8 cellular contexts compared by ENCODE assay signal in the genomic region with DNA sequence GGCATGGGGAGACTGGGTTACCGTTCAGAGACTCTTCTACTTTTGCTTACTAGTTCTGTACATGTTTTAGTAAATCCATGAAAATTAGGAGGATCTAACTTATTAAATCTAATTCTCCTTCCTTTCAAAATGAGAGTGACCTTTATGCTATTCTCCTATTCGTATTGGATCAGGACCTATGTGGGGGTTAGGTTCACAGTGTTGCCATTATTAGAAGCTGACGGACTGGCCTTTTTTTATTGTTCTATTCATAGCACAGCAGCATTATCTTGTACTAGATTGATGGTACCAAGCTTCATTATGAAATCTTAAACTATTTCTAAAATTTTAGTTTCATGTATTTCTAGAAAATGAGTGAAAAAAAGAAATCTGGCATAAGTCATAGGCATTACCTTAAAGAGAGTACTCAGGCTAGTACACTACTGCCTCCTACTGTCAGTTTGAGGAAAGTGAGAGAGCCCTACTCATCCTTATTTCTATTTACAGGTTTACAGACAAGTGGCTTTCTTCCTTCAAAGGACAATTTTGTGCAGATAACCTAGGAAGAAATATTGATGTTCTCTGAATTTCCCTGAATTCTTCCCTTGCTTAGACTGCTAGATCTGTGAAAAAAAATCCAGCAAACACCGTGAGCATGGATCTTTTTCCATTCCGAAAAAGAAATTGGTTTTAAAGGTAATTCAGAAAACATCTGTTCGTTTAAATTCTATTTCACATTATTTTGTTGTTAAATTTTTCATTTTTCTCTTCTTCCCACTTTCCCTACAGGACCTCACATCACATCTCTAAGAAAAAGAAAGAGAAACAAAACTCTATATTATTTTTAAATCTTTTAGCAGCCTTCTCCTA.
DNase-seq lines count a peak whose midpoint lies in the region; ATAC-seq, FAIRE-seq and TF ChIP-seq lines count a peak whose summit lies in the region.

No MANE protein-coding gene starts in this region.

- H3K4me3 ChIP-seq in OCI-LY3 (ENCODE audit: low read length) = no peak overlapping the region

- no peaks in the 10 kb centered on the region for H3K9me3 Mint-ChIP-seq in activated CD4-positive, alpha-beta memory T cell treated with anti-CD3 and anti-CD28 coated beads for 36 hours

- H3K36me3 Mint-ChIP-seq in activated CD4-positive, alpha-beta memory T cell treated with anti-CD3 and anti-CD28 coated beads for 36 hours = no peaks in the 10 kb centered on the region

- CTCF ChIA-PET in activated CD4-positive, alpha-beta memory T cell treated with anti-CD3 and anti-CD28 coated beads for 36 hours (lab: Charles Lee) = interaction anchor here (0.5 to 6.3 kb wide), 10 partner anchors 9 to 753 kb away, joined by 3 to 51 read pairs (median 3); no protein-coding TSS in a partner anchor

- H3K27ac ChIP-seq in OCI-LY3 (ENCODE audit: low read length) = no peak overlapping the region

- H3K4me1 Mint-ChIP-seq in activated CD4-positive, alpha-beta memory T cell treated with anti-CD3 and anti-CD28 coated beads for 36 hours (ENCODE audit: low read depth) = no peaks in the 10 kb centered on the region

- peak overlapping the region; percentile 11; the same call in 1 of the 2 replicates for H3K4me2 ChIP-seq in OCI-LY3 (ENCODE audit: low read length)

- no peaks in the 10 kb centered on the region for H4K20me1 ChIP-seq in OCI-LY3 (ENCODE audit: insufficient read depth, low read length)

- no peaks in the 10 kb centered on the region for H3K9me3 ChIP-seq in OCI-LY3 (ENCODE audit: insufficient read depth, low read length)

- H3K27ac Mint-ChIP-seq in activated CD4-positive, alpha-beta memory T cell treated with anti-CD3 and anti-CD28 coated beads for 36 hours = no peak overlapping the region

- in situ Hi-C loops in Caki2 (cut with HindIII; ENCODE audit: low pct_unique_long_range_greater_than_20kb, low sequenced_read_pairs) = no loop called here

- intact Hi-C loops in activated CD4-positive, alpha-beta memory T cell treated with anti-CD3 and anti-CD28 coated beads for 36 hours (cut with micrococcal nuclease) = loop anchor here (1.0 kb wide), 1 partner anchor 287 kb away; no protein-coding TSS in a partner anchor

- H2AFZ ChIP-seq in OCI-LY3 (ENCODE audit: low read depth, low read length) = no peak overlapping the region

- peaks cover 10% of the 10 kb centered on the region for H3K4me1 ChIP-seq in OCI-LY3 (ENCODE audit: low read length)

- H3K79me2 ChIP-seq in OCI-LY3 (ENCODE audit: low read length) = no peaks in the 10 kb centered on the region

- no peak overlapping the region for H3K4me3 Mint-ChIP-seq in activated CD4-positive, alpha-beta memory T cell treated with anti-CD3 and anti-CD28 coated beads for 36 hours

- ATAC-seq in GM19324 (IDR thresholded peaks at IDR 0.05; ENCODE audit: low FRiP score, unreplicated experiment) = peak; percentile 66
- peak; percentile 79 for ATAC-seq in HG03442 (IDR thresholded peaks at IDR 0.05; ENCODE audit: unreplicated experiment)

- no peak overlapping the region for H3K9ac ChIP-seq in OCI-LY3 (ENCODE audit: low read length)

- H3K27me3 ChIP-seq in OCI-LY3 (ENCODE audit: low read depth, low read length) = no peaks in the 10 kb centered on the region

- POLR2A ChIA-PET in activated CD4-positive, alpha-beta memory T cell treated with anti-CD3 and anti-CD28 coated beads for 36 hours (lab: Charles Lee) = no interaction called here

- TF ChIP-seq CTCF in OCI-LY3 (IDR thresholded peaks at IDR 0.05; ENCODE audit: low read depth, low read length) = peak; percentile 98

- DNase-seq in Caki2 (ENCODE audit: low read depth) = peak; percentile 10
- peak; percentile 86 for DNase-seq in dermis blood vessel endothelial cell
- peak; percentile 57 for DNase-seq in medulla oblongata (ENCODE audit: extremely low spot score)
- DNase-seq in activated CD4-positive, alpha-beta memory T cell treated with anti-CD3 and anti-CD28 coated beads for 36 hours = no peak
- no peak for DNase-seq in urothelium cell line (ENCODE audit: low spot score)

- FAIRE-seq in urothelium cell line (lab: Jason Lieb, UNC) = no peak

- no peaks in the 10 kb centered on the region for H3K27me3 Mint-ChIP-seq in activated CD4-positive, alpha-beta memory T cell treated with anti-CD3 and anti-CD28 coated beads for 36 hours

- no peaks in the 10 kb centered on the region for H3K36me3 ChIP-seq in OCI-LY3 (replicated peaks; ENCODE audit: low read depth, low read length)

Comparison
In these comparisons a context has a peak if more than half of its experiments do, and no peak if none do; other contexts are left out.
1. DNase-seq: peak in Caki2 (single experiment), dermis blood vessel endothelial cell (single experiment) and medulla oblongata (single experiment); none in activated CD4-positive, alpha-beta memory T cell treated with anti-CD3 and anti-CD28 coated beads for 36 hours (single experiment) and urothelium cell line (single experiment).